ENCODE assay signal across 18 cellular contexts in the genomic region with DNA sequence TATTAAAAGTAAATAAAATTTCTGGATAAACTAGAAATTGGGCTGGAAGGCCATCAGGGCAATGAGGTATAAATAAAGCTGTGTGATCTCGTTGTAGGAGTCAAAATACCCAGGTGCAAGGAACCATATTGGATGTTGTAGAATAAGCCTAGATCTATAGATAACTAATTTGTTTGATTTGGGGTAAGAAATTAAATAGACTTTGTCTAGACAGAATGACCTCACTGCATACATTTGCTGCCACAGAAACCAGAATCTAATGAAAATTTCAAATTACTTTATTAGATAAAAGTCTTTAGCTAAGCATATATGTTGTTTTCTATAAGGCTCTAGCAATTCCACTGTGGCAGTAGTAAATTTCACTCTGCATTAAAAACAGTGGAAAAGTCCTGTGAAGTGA.
DNase-seq lines count a peak whose midpoint lies in the region; ATAC-seq and TF ChIP-seq lines count a peak whose summit lies in the region.
"Had no signal": no experiment of that assay in that cellular context is flagged by ENCODE, and none has a peak within 500 bp of the region (broad histone marks: within the 10 kb centered on the region; RNA-seq: fewer than 3 reads in every experiment).

No MANE protein-coding gene starts in this region.

- intact Hi-C loops in CD14-positive monocyte (cut with micrococcal nuclease): no loop called here

- no peaks in the 10 kb centered on the region for H3K4me1 Mint-ChIP-seq in activated T-cell treated with anti-CD3 and anti-CD28 coated beads, Interleukin-2, amount 50 U/mL, for 72 hours (ENCODE audit: low read depth)
- H3K4me1 Mint-ChIP-seq in CD14-positive monocyte: no peaks in the 10 kb centered on the region
- no peaks in the 10 kb centered on the region for H3K4me1 Mint-ChIP-seq in activated naive CD8-positive, alpha-beta T cell treated with anti-CD3 and anti-CD28 coated beads for 36 hours

- ATAC-seq in SK-N-SH treated with all-trans-retinoic acid at 6 μM for 48 hours: no peak
- ATAC-seq in activated T-cell treated with anti-CD3 and anti-CD28 coated beads, Interleukin-2, amount 50 U/mL, for 72 hours (replicated peaks in 1 of 2): no peak
- ATAC-seq: CD8-positive, alpha-beta T cell had no signal

- peak; percentile 31 for DNase-seq in NCI-H146 (lab: John Stamatoyannopoulos, UW)
- peak; percentile 33 for DNase-seq in NCI-H146 treated with DMSO at 0.1 percent for 48 hours (lab: John Stamatoyannopoulos, UW; ENCODE audit: unreplicated experiment)
- peak; percentile 77 for DNase-seq in SK-N-DZ (ENCODE audit: low spot score)
- no peak for DNase-seq in NCI-H1092 treated with DMSO at 0.1 percent for 48 hours (lab: John Stamatoyannopoulos, UW)
- no peak for DNase-seq in activated T-cell treated with anti-CD3 and anti-CD28 coated beads, Interleukin-2, amount 50 U/mL, for 72 hours
- no peak for DNase-seq in CD14-positive monocyte (ENCODE audit: low spot score)
- no peak for DNase-seq in activated naive CD8-positive, alpha-beta T cell treated with anti-CD3 and anti-CD28 coated beads for 36 hours
- DNase-seq: 8988T; ACHN; BE2C; C1 segment of cervical spinal cord; Caco-2; Calu3; CD4-positive, alpha-beta T cell; CD8-positive, alpha-beta T cell; DMS79 treated with DMSO at 0.1 percent for 48 hours; GF-D8 had no signal

- H3K9me3 Mint-ChIP-seq in activated T-cell treated with anti-CD3 and anti-CD28 coated beads, Interleukin-2, amount 50 U/mL, for 72 hours: no peaks in the 10 kb centered on the region
- no peaks in the 10 kb centered on the region for H3K9me3 Mint-ChIP-seq in CD14-positive monocyte
- H3K9me3 Mint-ChIP-seq in activated naive CD8-positive, alpha-beta T cell treated with anti-CD3 and anti-CD28 coated beads for 36 hours: no peaks in the 10 kb centered on the region
- H3K9me3 Mint-ChIP-seq: CD4-positive, alpha-beta T cell; CD8-positive, alpha-beta T cell had no signal

- peaks cover 7% of the 10 kb centered on the region for H3K27me3 Mint-ChIP-seq in activated T-cell treated with anti-CD3 and anti-CD28 coated beads, Interleukin-2, amount 50 U/mL, for 72 hours (ENCODE audit: low read depth)
- peaks cover 0 to 5% (median 1%) of the 10 kb centered on the region in 3 donors for H3K27me3 Mint-ChIP-seq in CD14-positive monocyte (ENCODE audit: low read depth in 3 of 3)
- no peaks in the 10 kb centered on the region for H3K27me3 Mint-ChIP-seq in activated naive CD8-positive, alpha-beta T cell treated with anti-CD3 and anti-CD28 coated beads for 36 hours

- TF ChIP-seq CTCF in CD14-positive monocyte (IDR thresholded peaks at IDR 0.05): no peak

- no peaks in the 10 kb centered on the region for H3K36me3 Mint-ChIP-seq in activated T-cell treated with anti-CD3 and anti-CD28 coated beads, Interleukin-2, amount 50 U/mL, for 72 hours (ENCODE audit: insufficient read depth in 2 of 2)
- no peaks in the 10 kb centered on the region for H3K36me3 Mint-ChIP-seq in CD14-positive monocyte
- H3K36me3 Mint-ChIP-seq in activated naive CD8-positive, alpha-beta T cell treated with anti-CD3 and anti-CD28 coated beads for 36 hours: no peaks in the 10 kb centered on the region
- H3K36me3 Mint-ChIP-seq: CD8-positive, alpha-beta T cell had no signal

- no peak overlapping the region for H3K4me3 Mint-ChIP-seq in activated T-cell treated with anti-CD3 and anti-CD28 coated beads, Interleukin-2, amount 50 U/mL, for 72 hours
- H3K4me3 Mint-ChIP-seq in CD14-positive monocyte: no peak overlapping the region
- H3K4me3 Mint-ChIP-seq in activated naive CD8-positive, alpha-beta T cell treated with anti-CD3 and anti-CD28 coated beads for 36 hours: no peak overlapping the region
- H3K4me3 Mint-ChIP-seq: CD4-positive, alpha-beta T cell; CD8-positive, alpha-beta T cell had no signal

- no peak overlapping the region for H3K27ac Mint-ChIP-seq in activated T-cell treated with anti-CD3 and anti-CD28 coated beads, Interleukin-2, amount 50 U/mL, for 72 hours
- H3K27ac Mint-ChIP-seq in CD14-positive monocyte: no peak overlapping the region
- no peak overlapping the region for H3K27ac Mint-ChIP-seq in activated naive CD8-positive, alpha-beta T cell treated with anti-CD3 and anti-CD28 coated beads for 36 hours
- H3K27ac Mint-ChIP-seq: CD4-positive, alpha-beta T cell; CD8-positive, alpha-beta T cell had no signal

TF ChIP-seq in SK-N-SH treated with all-trans-retinoic acid at 6 μM for 48 hours, 23 proteins besides CTCF, POLR2A, EP300 and RAD21:
- peak; percentile 42; the same call in 1 of the 2 replicates for TF ChIP-seq TCF4 (CRISPR knock-in tag; IDR thresholded peaks at IDR 0.05; ENCODE audit: borderline replicate concordance)
- TF ChIP-seq BACH2 (CRISPR knock-in tag; IDR thresholded peaks at IDR 0.05; ENCODE audit: borderline replicate concordance): no peak
- TF ChIP-seq CSRNP3 (CRISPR knock-in tag; IDR thresholded peaks at IDR 0.05): 0 out of 2 replicates have a peak, but pooled peaks have one; percentile 36
- no peak for TF ChIP-seq GLIS3 (CRISPR knock-in tag; IDR thresholded peaks at IDR 0.05)
- no peak for TF ChIP-seq RARB (CRISPR knock-in tag; IDR thresholded peaks at IDR 0.05)
- TF ChIP-seq, protein P1, sequence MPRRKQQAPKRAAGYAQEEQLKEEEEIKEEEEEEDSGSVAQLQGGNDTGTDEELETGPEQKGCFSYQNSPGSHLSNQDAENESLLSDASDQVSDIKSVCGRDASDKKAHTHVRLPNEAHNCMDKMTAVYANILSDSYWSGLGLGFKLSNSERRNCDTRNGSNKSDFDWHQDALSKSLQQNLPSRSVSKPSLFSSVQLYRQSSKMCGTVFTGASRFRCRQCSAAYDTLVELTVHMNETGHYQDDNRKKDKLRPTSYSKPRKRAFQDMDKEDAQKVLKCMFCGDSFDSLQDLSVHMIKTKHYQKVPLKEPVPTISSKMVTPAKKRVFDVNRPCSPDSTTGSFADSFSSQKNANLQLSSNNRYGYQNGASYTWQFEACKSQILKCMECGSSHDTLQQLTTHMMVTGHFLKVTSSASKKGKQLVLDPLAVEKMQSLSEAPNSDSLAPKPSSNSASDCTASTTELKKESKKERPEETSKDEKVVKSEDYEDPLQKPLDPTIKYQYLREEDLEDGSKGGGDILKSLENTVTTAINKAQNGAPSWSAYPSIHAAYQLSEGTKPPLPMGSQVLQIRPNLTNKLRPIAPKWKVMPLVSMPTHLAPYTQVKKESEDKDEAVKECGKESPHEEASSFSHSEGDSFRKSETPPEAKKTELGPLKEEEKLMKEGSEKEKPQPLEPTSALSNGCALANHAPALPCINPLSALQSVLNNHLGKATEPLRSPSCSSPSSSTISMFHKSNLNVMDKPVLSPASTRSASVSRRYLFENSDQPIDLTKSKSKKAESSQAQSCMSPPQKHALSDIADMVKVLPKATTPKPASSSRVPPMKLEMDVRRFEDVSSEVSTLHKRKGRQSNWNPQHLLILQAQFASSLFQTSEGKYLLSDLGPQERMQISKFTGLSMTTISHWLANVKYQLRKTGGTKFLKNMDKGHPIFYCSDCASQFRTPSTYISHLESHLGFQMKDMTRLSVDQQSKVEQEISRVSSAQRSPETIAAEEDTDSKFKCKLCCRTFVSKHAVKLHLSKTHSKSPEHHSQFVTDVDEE (CRISPR knock-in tag; IDR thresholded peaks at IDR 0.05): peak; percentile 76; the same call in 1 of the 2 replicates

Comparison
In these comparisons a context has a peak if more than half of its experiments do, and no peak if none do; other contexts are left out.
1. DNase-seq: peak in NCI-H146 (single experiment), NCI-H146 treated with DMSO at 0.1 percent for 48 hours (single experiment) and SK-N-DZ (single experiment); none in NCI-H1092 treated with DMSO at 0.1 percent for 48 hours (single experiment), activated T-cell treated with anti-CD3 and anti-CD28 coated beads, Interleukin-2, amount 50 U/mL, for 72 hours (0 of 2), CD14-positive monocyte (single experiment) and activated naive CD8-positive, alpha-beta T cell treated with anti-CD3 and anti-CD28 coated beads for 36 hours (single experiment).